ENCODE assay signal across 13 cellular contexts in the genomic region with DNA sequence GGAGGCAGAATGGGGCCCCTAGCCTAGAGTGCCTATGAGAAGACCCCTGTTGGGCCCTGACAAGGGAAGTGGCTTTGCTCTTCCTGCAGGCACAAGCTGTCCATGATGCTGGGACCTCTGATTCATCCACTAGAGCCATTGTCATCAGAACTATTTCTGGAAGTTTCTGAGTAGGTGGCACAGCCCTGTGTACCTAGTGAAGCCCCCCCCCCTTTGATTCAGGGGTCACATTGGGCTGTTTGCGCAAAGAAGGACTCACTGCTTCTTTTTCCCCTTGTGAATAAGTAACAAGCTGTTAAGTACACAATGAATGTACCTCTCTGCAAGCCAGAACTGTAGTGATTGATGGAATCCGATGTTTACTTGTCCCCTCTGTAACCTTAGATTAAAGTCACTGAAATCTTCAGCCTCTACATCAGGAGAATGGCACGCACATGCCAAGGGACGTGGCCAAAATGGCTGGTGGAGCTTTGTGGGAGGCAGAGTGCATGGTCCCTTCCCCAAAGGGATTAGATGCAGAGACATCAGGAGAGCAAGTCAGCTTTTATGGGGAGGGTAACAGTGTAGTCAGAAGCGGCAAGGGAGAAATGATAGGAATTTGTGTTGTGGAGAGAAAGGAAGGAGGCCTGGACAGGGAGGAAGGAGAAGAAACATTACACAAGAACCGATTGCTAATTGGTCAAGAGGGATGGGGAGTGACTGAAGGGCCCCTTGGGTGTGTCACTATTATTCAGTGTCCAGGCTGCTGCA.
DNase-seq lines count a peak whose midpoint lies in the region; ATAC-seq and TF ChIP-seq lines count a peak whose summit lies in the region.
"Had no signal": no experiment of that assay in that cellular context is flagged by ENCODE, and none has a peak within 500 bp of the region (broad histone marks: within the 10 kb centered on the region; RNA-seq: fewer than 3 reads in every experiment).

No MANE protein-coding gene starts in this region.

- H3K9ac ChIP-seq in HUES48 (ENCODE audit: low read depth, low read length): no peak overlapping the region

- TF ChIP-seq POLR2A in upper lobe of left lung (IDR thresholded peaks at IDR 0.05): no peak
- no peak for TF ChIP-seq POLR2A in GM18505 (IDR thresholded peaks at IDR 0.05; ENCODE audit: borderline replicate concordance, extremely low read depth, insufficient read depth, insufficient read length)

- TF ChIP-seq CTCF in chondrocyte (IDR thresholded peaks at IDR 0.05) (no peak), upper lobe of left lung (IDR thresholded peaks at IDR 0.05) (no peak)

- H3K27me3 ChIP-seq in HUES48 (ENCODE audit: control insufficient read depth, insufficient read depth, low read length) (no peaks in the 10 kb centered on the region), upper lobe of left lung (no peaks in the 10 kb centered on the region)

- no peaks in the 10 kb centered on the region for H3K27me3 Mint-ChIP-seq in chondrocyte (ENCODE audit: low read depth)
- H3K27me3 Mint-ChIP-seq in activated naive CD4-positive, alpha-beta T cell treated with anti-CD3 and anti-CD28 coated beads for 36 hours (ENCODE audit: low read depth): no peaks in the 10 kb centered on the region

- DNase-seq in chondrocyte (ENCODE audit: low spot score): no peak
- DNase-seq in left kidney (ENCODE audit: low read depth, low spot score): peak; percentile 81
- DNase-seq in upper lobe of left lung: no peak
- DNase-seq in stimulated activated CD8-positive, alpha-beta memory T cell treated with anti-CD3 and anti-CD28 coated beads, Interleukin-4, amount 100 ng/mL, for 48 hours: no peak
- no peak for DNase-seq in activated naive CD4-positive, alpha-beta T cell treated with anti-CD3 and anti-CD28 coated beads for 36 hours
- DNase-seq: activated CD4-positive, CD25-positive, alpha-beta regulatory T cell; DND-41; KBM-7; NCI-H2171 had no signal

- peaks cover 42% of the 10 kb centered on the region for H3K4me1 Mint-ChIP-seq in chondrocyte (ENCODE audit: low read depth)
- no peaks in the 10 kb centered on the region for H3K4me1 Mint-ChIP-seq in activated naive CD4-positive, alpha-beta T cell treated with anti-CD3 and anti-CD28 coated beads for 36 hours (ENCODE audit: low read depth)

- no peaks in the 10 kb centered on the region for H3K36me3 ChIP-seq in HUES48 (ENCODE audit: control insufficient read depth, insufficient read depth, low read length)
- peaks cover 0 to 9% (median 0%) of the 10 kb centered on the region in 4 donors for H3K36me3 ChIP-seq in upper lobe of left lung

- no peaks in the 10 kb centered on the region for H3K9me3 Mint-ChIP-seq in chondrocyte (ENCODE audit: low read depth)
- no peaks in the 10 kb centered on the region for H3K9me3 Mint-ChIP-seq in activated naive CD4-positive, alpha-beta T cell treated with anti-CD3 and anti-CD28 coated beads for 36 hours
- H3K9me3 Mint-ChIP-seq: activated T-helper 1 cell treated with anti-CD3 and anti-CD28 coated beads, Interleukin-12 subunit alpha, Interleukin-12 subunit beta, Interleukin-2, Interleukin-4 antibody, amounts not matched to agents 30 ng/mL and 10 ng/mL and 1 ng/mL, durations not matched to agents 14 hours and 24 hours and 36 hours; neural crest cell had no signal

- H3K36me3 Mint-ChIP-seq in chondrocyte (ENCODE audit: low read depth): peaks cover 5% of the 10 kb centered on the region
- no peaks in the 10 kb centered on the region for H3K36me3 Mint-ChIP-seq in activated naive CD4-positive, alpha-beta T cell treated with anti-CD3 and anti-CD28 coated beads for 36 hours (ENCODE audit: low read depth)

- ATAC-seq in upper lobe of left lung (ENCODE audit: low FRiP score in 2 of 2) (peak; percentile 33 to 50), GM18505 (IDR thresholded peaks at IDR 0.05; ENCODE audit: unreplicated experiment) (no peak)

- CTCF ChIA-PET in activated naive CD4-positive, alpha-beta T cell treated with anti-CD3 and anti-CD28 coated beads for 36 hours (lab: Charles Lee): no interaction called here

- H3K9me3 ChIP-seq in HUES48 (ENCODE audit: control insufficient read depth, insufficient read depth, low read length): no peaks in the 10 kb centered on the region
- no peaks in the 10 kb centered on the region for H3K9me3 ChIP-seq in upper lobe of left lung

- WGBS in upper lobe of left lung, 2 donors: 31 to 39% methylated on average over 6 of the region's 6 CpGs

- H3K27ac ChIP-seq in HUES48 (ENCODE audit: low read depth, low read length): peak overlapping the region; percentile 42
- H3K27ac ChIP-seq in upper lobe of left lung: peak overlapping the region; percentile 28 to 49 (median 38)

- no peak overlapping the region for H3K4me3 ChIP-seq in HUES48 (ENCODE audit: low read depth, low read length)
- no peak overlapping the region for H3K4me3 ChIP-seq in upper lobe of left lung

- H3K4me1 ChIP-seq in HUES48 (ENCODE audit: control insufficient read depth, insufficient read depth, low read length): no peaks in the 10 kb centered on the region
- H3K4me1 ChIP-seq in upper lobe of left lung: peaks cover 12 to 26% (median 16%) of the 10 kb centered on the region in 4 donors

- no peak overlapping the region for H3K4me3 Mint-ChIP-seq in chondrocyte (ENCODE audit: unreplicated experiment)
- H3K4me3 Mint-ChIP-seq in activated naive CD4-positive, alpha-beta T cell treated with anti-CD3 and anti-CD28 coated beads for 36 hours: no peak overlapping the region
- H3K4me3 Mint-ChIP-seq: activated T-helper 1 cell treated with anti-CD3 and anti-CD28 coated beads, Interleukin-12 subunit alpha, Interleukin-12 subunit beta, Interleukin-2, Interleukin-4 antibody, amounts not matched to agents 30 ng/mL and 10 ng/mL and 1 ng/mL, durations not matched to agents 14 hours and 24 hours and 36 hours; neural crest cell had no signal

- TF ChIP-seq EP300 in upper lobe of left lung (IDR thresholded peaks at IDR 0.05): peak in 1 of 4 donors; percentile 9

- intact Hi-C loops in activated naive CD4-positive, alpha-beta T cell treated with anti-CD3 and anti-CD28 coated beads for 36 hours (cut with micrococcal nuclease): no loop called here

- H3K27ac Mint-ChIP-seq in chondrocyte (ENCODE audit: unreplicated experiment): peak overlapping the region; percentile 88
- H3K27ac Mint-ChIP-seq in activated naive CD4-positive, alpha-beta T cell treated with anti-CD3 and anti-CD28 coated beads for 36 hours: no peak overlapping the region
- H3K27ac Mint-ChIP-seq: activated T-helper 1 cell treated with anti-CD3 and anti-CD28 coated beads, Interleukin-12 subunit alpha, Interleukin-12 subunit beta, Interleukin-2, Interleukin-4 antibody, amounts not matched to agents 30 ng/mL and 10 ng/mL and 1 ng/mL, durations not matched to agents 14 hours and 24 hours and 36 hours had no signal
